In genomic region chr2:44578401-44579135, GRCh38 we compare ENCODE assay signal across 8 cellular contexts.
DNase-seq lines count a peak whose midpoint lies in the region; ATAC-seq and TF ChIP-seq lines count a peak whose summit lies in the region.

No MANE protein-coding gene starts in this region.

- 75% methylated on average over 3 of the region's 3 CpGs for WGBS in esophagus muscularis mucosa

- DNase-seq in AG08396 (ENCODE audit: low spot score) (peak; percentile 10), NB4 (ENCODE audit: low read depth) (peak; percentile 93), fibroblast of mammary gland (ENCODE audit: low read depth) (peak; percentile 87), NCI-H1092 treated with DMSO at 0.1 percent for 48 hours (lab: John Stamatoyannopoulos, UW) (no peak), esophagus muscularis mucosa (ENCODE audit: extremely low spot score) (no peak), NCI-H2196 treated with DMSO at 0.1 percent for 48 hours (lab: John Stamatoyannopoulos, UW; ENCODE audit: unreplicated experiment) (no peak), NCI-H774 (lab: John Stamatoyannopoulos, UW) (no peak)

- no peaks in the 10 kb centered on the region for H3K36me3 ChIP-seq in esophagus muscularis mucosa

- H3K9me3 ChIP-seq in esophagus muscularis mucosa = no peaks in the 10 kb centered on the region

- H3K27me3 ChIP-seq in esophagus muscularis mucosa = no peaks in the 10 kb centered on the region

- H3K4me1 ChIP-seq in esophagus muscularis mucosa = peaks cover 0 to 11% (median 0%) of the 10 kb centered on the region in 4 donors

- H3K4me3 ChIP-seq in NB4 (ENCODE audit: low read depth, low read length) (peak overlapping the region; percentile 61), fibroblast of mammary gland (ENCODE audit: control insufficient read depth, low read depth, low read length) (no peak overlapping the region), esophagus muscularis mucosa (no peak overlapping the region)

- H3K27ac ChIP-seq in esophagus muscularis mucosa (replicated peaks in 1 of 4) = no peak overlapping the region

- TF ChIP-seq EP300 in esophagus muscularis mucosa (IDR thresholded peaks at IDR 0.05) = no peak

- intact Hi-C loops in esophagus muscularis mucosa (cut with DNase I) = no loop called here

- peak; percentile 81 for ATAC-seq in GM19463 (IDR thresholded peaks at IDR 0.05; ENCODE audit: unreplicated experiment)

- TF ChIP-seq POLR2A in NB4 (IDR thresholded peaks at IDR 0.05; ENCODE audit: extremely low read depth, insufficient read length) (no peak), esophagus muscularis mucosa (IDR thresholded peaks at IDR 0.05; ENCODE audit: low read depth) (no peak)

- no peak for TF ChIP-seq CTCF in NB4 (IDR thresholded peaks at IDR 0.05; ENCODE audit: low read depth, low read length)
- TF ChIP-seq CTCF in fibroblast of mammary gland (conservative IDR thresholded peaks at IDR 0.05; ENCODE audit: control insufficient read depth, insufficient read depth, low read depth, low read length) = no peak
- no peak for TF ChIP-seq CTCF in esophagus muscularis mucosa (IDR thresholded peaks at IDR 0.05)

Comparison
In these comparisons a context has a peak if more than half of its experiments do, and no peak if none do; other contexts are left out.
1. DNase-seq: peak in AG08396 (single experiment), NB4 (single experiment) and fibroblast of mammary gland (single experiment); none in NCI-H1092 treated with DMSO at 0.1 percent for 48 hours (single experiment), esophagus muscularis mucosa (single experiment), NCI-H2196 treated with DMSO at 0.1 percent for 48 hours (single experiment) and NCI-H774 (single experiment).